Comparison of ENCODE assay signal across 1 cellular context in the genomic region with DNA sequence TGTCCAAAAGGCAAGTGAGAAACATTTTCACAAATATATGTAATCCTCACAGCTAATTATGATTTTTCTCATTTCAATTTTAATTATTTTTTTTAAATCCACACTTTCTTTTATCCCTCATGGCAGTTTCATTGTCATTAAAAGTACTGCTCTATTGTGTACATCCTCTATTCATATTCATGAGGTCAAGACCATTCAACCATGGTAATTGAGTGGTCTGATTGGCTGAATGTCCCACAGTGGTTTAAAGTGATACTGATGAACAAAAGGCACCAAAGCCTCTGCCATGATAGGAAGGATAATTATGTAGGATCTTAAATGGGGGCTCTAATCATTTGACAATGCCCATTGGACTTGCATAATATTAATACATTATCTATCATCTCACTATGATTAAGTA.
TF ChIP-seq lines count a peak whose summit lies in the region.

No MANE protein-coding gene starts in this region.

TF ChIP-seq in WTC11, 78 proteins besides CTCF, POLR2A, EP300 and RAD21 (continued from another document):
- TF ChIP-seq, protein P1, sequence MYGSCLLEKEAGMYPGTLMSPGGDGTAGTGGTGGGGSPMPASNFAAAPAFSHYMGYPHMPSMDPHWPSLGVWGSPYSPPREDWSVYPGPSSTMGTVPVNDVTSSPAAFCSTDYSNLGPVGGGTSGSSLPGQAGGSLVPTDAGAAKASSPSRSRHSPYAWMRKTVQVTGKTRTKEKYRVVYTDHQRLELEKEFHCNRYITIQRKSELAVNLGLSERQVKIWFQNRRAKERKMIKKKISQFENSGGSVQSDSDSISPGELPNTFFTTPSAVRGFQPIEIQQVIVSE (CRISPR knock-in tag; IDR thresholded peaks at IDR 0.05; ENCODE audit: borderline replicate concordance), result no peak
- TF ChIP-seq RELA (CRISPR knock-in tag; IDR thresholded peaks at IDR 0.05; ENCODE audit: borderline replicate concordance) (no peak), ZNF671 (CRISPR knock-in tag; IDR thresholded peaks at IDR 0.05) (no peak), RORB (CRISPR knock-in tag; IDR thresholded peaks at IDR 0.05) (no peak), KAT7 (CRISPR knock-in tag; IDR thresholded peaks at IDR 0.05; ENCODE audit: borderline replicate concordance) (no peak), SOX15 (CRISPR knock-in tag; IDR thresholded peaks at IDR 0.05) (no peak), PRRX2 (CRISPR knock-in tag; IDR thresholded peaks at IDR 0.05) (no peak), TCF7 (CRISPR knock-in tag; IDR thresholded peaks at IDR 0.05; ENCODE audit: low read depth) (no peak)
- TF ChIP-seq, protein P2, sequence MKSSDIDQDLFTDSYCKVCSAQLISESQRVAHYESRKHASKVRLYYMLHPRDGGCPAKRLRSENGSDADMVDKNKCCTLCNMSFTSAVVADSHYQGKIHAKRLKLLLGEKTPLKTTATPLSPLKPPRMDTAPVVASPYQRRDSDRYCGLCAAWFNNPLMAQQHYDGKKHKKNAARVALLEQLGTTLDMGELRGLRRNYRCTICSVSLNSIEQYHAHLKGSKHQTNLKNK (CRISPR knock-in tag; IDR thresholded peaks at IDR 0.05), result no peak
